In genomic region chr4:99894998-99895397, GRCh38 we compare ENCODE assay signal across 8 cellular contexts. TPM values are rescaled to one million over a fixed set of nuclear protein-coding genes. Genes with fewer than 3 reads are reported as not detected.
A peak's percentile ranks its signal among the peaks of the same experiment; 100 is the strongest.
DNase-seq lines count a peak whose midpoint lies in the region; ATAC-seq and TF ChIP-seq lines count a peak whose summit lies in the region.

No MANE protein-coding gene starts in this region.

- H3K27ac ChIP-seq in cardiac muscle cell (peak overlapping the region; percentile 95), caudate nucleus (ENCODE audit: low read depth, low read length) (peak overlapping the region; percentile 14), uterus (peak overlapping the region; percentile 72 to 85)

- no peak for TF ChIP-seq POLR2A in uterus (IDR thresholded peaks at IDR 0.05)

- no peak for ATAC-seq in left ventricle myocardium superior

- peak overlapping the region; percentile 55 for H3K9ac ChIP-seq in mucosa of stomach (ENCODE audit: low read length)

- DNase-seq in cardiac muscle cell (ENCODE audit: low read depth in 1 of 2, low spot score in 1 of 2) (no peak), left ventricle myocardium superior (no peak), caudate nucleus (lab: John Stamatoyannopoulos, UW) (peak in 3 of 61 donors; percentile 1 to 44 (median 4)), uterus (peak in 1 of 2 donors; percentile 14), NCI-H446 treated with DMSO at 0.1 percent for 48 hours (lab: John Stamatoyannopoulos, UW) (no peak), DMS 273 (lab: John Stamatoyannopoulos, UW; ENCODE audit: unreplicated experiment) (no peak)
- DNase-seq in stimulated activated CD8-positive, alpha-beta memory T cell treated with anti-CD3 and anti-CD28 coated beads, Interleukin-4, amount 100 ng/mL, for 48 hours = no peak

- H3K9me3 ChIP-seq in cardiac muscle cell (ENCODE audit: low read depth) = no peaks in the 10 kb centered on the region
- no peaks in the 10 kb centered on the region for H3K9me3 ChIP-seq in mucosa of stomach (ENCODE audit: control insufficient read depth, low read length)
- no peaks in the 10 kb centered on the region for H3K9me3 ChIP-seq in uterus

- H3K27me3 ChIP-seq in cardiac muscle cell = no peaks in the 10 kb centered on the region
- no peaks in the 10 kb centered on the region for H3K27me3 ChIP-seq in mucosa of stomach (ENCODE audit: control insufficient read depth, insufficient read depth, low read length)
- no peaks in the 10 kb centered on the region for H3K27me3 ChIP-seq in uterus

- TF ChIP-seq CTCF in cardiac muscle cell (IDR thresholded peaks at IDR 0.05; ENCODE audit: low read depth, low read length) (no peak), uterus (IDR thresholded peaks at IDR 0.05) (no peak)

- H3K4me1 ChIP-seq in cardiac muscle cell (ENCODE audit: low read depth) (peaks cover 8% of the 10 kb centered on the region), mucosa of stomach (ENCODE audit: control insufficient read depth, insufficient read depth, low read length) (peaks cover 9% of the 10 kb centered on the region), uterus (no peaks in the 10 kb centered on the region)

- intact Hi-C loops in left ventricle myocardium superior (cut with micrococcal nuclease) (loop anchor here (5.0 kb wide), 2 partner anchors 52 to 333 kb away; partner anchors contain the start of genes DNAJB14 and TRMT10A), uterus (cut with DNase I; ENCODE audit: low total_unique reads) (loop anchor here (10.0 kb wide), 1 partner anchor 50 kb away; the partner anchor contains the start of gene DNAJB14)

- H3K4me3 ChIP-seq in cardiac muscle cell = peak overlapping the region; percentile 99
- H3K4me3 ChIP-seq in mucosa of stomach (ENCODE audit: low read length) = peak overlapping the region; percentile 54
- peak overlapping the region; percentile 87 to 93 for H3K4me3 ChIP-seq in uterus

- peaks cover 4% of the 10 kb centered on the region for H3K36me3 ChIP-seq in cardiac muscle cell
- no peaks in the 10 kb centered on the region for H3K36me3 ChIP-seq in mucosa of stomach (ENCODE audit: control insufficient read depth, insufficient read depth, low read length)
- no peaks in the 10 kb centered on the region for H3K36me3 ChIP-seq in uterus

RNA-seq across cellular contexts. Expression of gene LAMTOR3, which starts 0.8 kb away (rescaled TPM):
- total RNA-seq in cardiac muscle cell (24.8 and 36.0 TPM in 2 replicates), left ventricle myocardium superior (38.9 TPM), uterus (10 to 100 TPM; 37.9 to 87.0 (median 40.3) TPM)
- 63.0 and 77.1 TPM in 2 replicates for polyA plus RNA-seq in cardiac muscle cell

RNA-seq across cellular contexts. Expression of gene DNAJB14, which starts 51.4 kb away (rescaled TPM):
- 15.3 and 25.5 TPM in 2 replicates for total RNA-seq in cardiac muscle cell
- 18.1 and 24.6 TPM in 2 replicates for polyA plus RNA-seq in cardiac muscle cell
- 18.2 TPM for total RNA-seq in left ventricle myocardium superior
- total RNA-seq in uterus = 100 to 1,000 TPM in 1 of 4 donors, 10 to 100 TPM in 3; 33.5 to 151 (median 71.5) TPM

RNA-seq across cellular contexts. Expression of gene H2AZ1, which starts 55.1 kb away (rescaled TPM):
- total RNA-seq in cardiac muscle cell = 123 and 130 TPM in 2 replicates
- polyA plus RNA-seq in cardiac muscle cell = 452 and 530 TPM in 2 replicates
- 83.0 TPM for total RNA-seq in left ventricle myocardium superior
- total RNA-seq in uterus = 100 to 1,000 TPM in 3 of 4 donors, 10 to 100 TPM in 1; 99.7 to 206 (median 134) TPM

Comparison
In these comparisons a context has a peak if more than half of its experiments do, and no peak if none do; other contexts are left out.
1. H3K27ac ChIP-seq: peak in every context shown above with its lines; median percentile 95 in cardiac muscle cell; 78 in uterus; 14 in caudate nucleus.